ENCODE assay signal across 13 cellular contexts in the genomic region with DNA sequence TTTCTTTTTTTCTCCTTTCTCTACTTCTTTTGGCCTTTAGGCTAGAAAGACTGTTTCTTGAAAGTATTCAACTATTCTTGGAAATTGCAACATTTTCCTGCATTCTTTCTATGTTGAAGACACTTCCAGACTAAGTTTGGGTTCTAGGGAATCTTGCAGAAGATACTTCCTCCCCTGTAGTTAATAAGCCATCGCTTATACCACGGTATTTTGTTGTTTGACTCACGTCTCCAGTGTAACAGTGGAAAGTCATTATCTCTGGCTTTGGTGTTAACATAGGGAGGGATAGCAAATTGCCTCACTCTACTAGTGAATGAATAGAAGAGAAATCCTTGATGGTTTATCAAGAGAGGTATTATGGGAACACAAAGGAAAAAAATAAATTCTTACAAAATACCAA.
DNase-seq lines count a peak whose midpoint lies in the region; FAIRE-seq and TF ChIP-seq lines count a peak whose summit lies in the region.
"Had no signal": no experiment of that assay in that cellular context is flagged by ENCODE, and none has a peak within 500 bp of the region (broad histone marks: within the 10 kb centered on the region; RNA-seq: fewer than 3 reads in every experiment).

No MANE protein-coding gene starts in this region.

- peaks cover 63% of the 10 kb centered on the region for H3K4me1 Mint-ChIP-seq in HFFc6 (ENCODE audit: low read depth)

- FAIRE-seq in GM19239 (lab: Jason Lieb, UNC) = no peak
- FAIRE-seq: endothelial cell of umbilical vein had no signal

- intact Hi-C loops in tibial artery (cut with DNase I; ENCODE audit: low total_unique reads) = no loop called here

- DNase-seq in HFFc6 (peak; percentile 33), tibial artery (no peak), NCI-H1105 (lab: John Stamatoyannopoulos, UW) (no peak), GM19239 (ENCODE audit: insufficient read length, low spot score) (no peak)
- DNase-seq in NK-92 treated with Interleukin-12 subunit alpha and Interleukin-12 subunit beta, amount 100 ng/mL, for 24 hours (lab: John Stamatoyannopoulos, UW) = no peak
- DNase-seq: activated CD4-positive, CD25-positive, alpha-beta regulatory T cell; activated naive CD4-positive, alpha-beta T cell treated with Interleukin-2 at 50 U/mL for 16 hours; T-helper 1 cell had no signal

- H3K36me3 ChIP-seq in endocrine pancreas (ENCODE audit: control insufficient read depth, insufficient read depth, low read length) (no peaks in the 10 kb centered on the region), mesodermal cell (ENCODE audit: control insufficient read depth, insufficient read depth, low read length) (no peaks in the 10 kb centered on the region), tibial artery (no peaks in the 10 kb centered on the region)
- H3K36me3 ChIP-seq: thoracic aorta had no signal

- no peaks in the 10 kb centered on the region for H3K9me3 ChIP-seq in endocrine pancreas (ENCODE audit: control insufficient read depth, low read length)
- H3K9me3 ChIP-seq in mesodermal cell (ENCODE audit: control insufficient read depth, low read length) = no peaks in the 10 kb centered on the region
- H3K9me3 ChIP-seq in tibial artery = no peaks in the 10 kb centered on the region
- H3K9me3 ChIP-seq: thoracic aorta had no signal

- H3K4me3 Mint-ChIP-seq in HFFc6 = peak overlapping the region; percentile 81
- H3K4me3 Mint-ChIP-seq: neural crest cell had no signal

- TF ChIP-seq CTCF in HFFc6 (IDR thresholded peaks at IDR 0.05) = no peak
- TF ChIP-seq CTCF in tibial artery (IDR thresholded peaks at IDR 0.05) = no peak

- H3K4me1 ChIP-seq in endocrine pancreas (ENCODE audit: control insufficient read depth, insufficient read depth, low read length) (peaks cover 8% of the 10 kb centered on the region), mesodermal cell (ENCODE audit: control insufficient read depth, insufficient read depth, low read length, poor library complexity, severe bottlenecking) (peaks cover 24% of the 10 kb centered on the region), tibial artery (peaks cover 0 to 48% (median 14%) of the 10 kb centered on the region in 4 donors)

- H3K27ac ChIP-seq in mesodermal cell (ENCODE audit: low read depth, low read length, severe bottlenecking) (peak overlapping the region; percentile 68), tibial artery (peak overlapping the region; percentile 55 to 56)

- WGBS in mesodermal cell (ENCODE audit: insufficient coverage in 2 of 2), 2 experiments = no CpG with 5 or more reads among the region's 3 CpGs

- H3K27me3 ChIP-seq in endocrine pancreas (ENCODE audit: control insufficient read depth, insufficient read depth, low read length) (no peaks in the 10 kb centered on the region), tibial artery (no peaks in the 10 kb centered on the region)

- no peaks in the 10 kb centered on the region for H3K9me3 Mint-ChIP-seq in HFFc6
- H3K9me3 Mint-ChIP-seq: neural crest cell had no signal

- H3K9ac ChIP-seq in endocrine pancreas (ENCODE audit: control insufficient read depth, insufficient read depth, low read length) = no peak overlapping the region

- peaks cover 14% of the 10 kb centered on the region for H3K36me3 Mint-ChIP-seq in HFFc6 (ENCODE audit: low read depth)

- H3K27me3 Mint-ChIP-seq in HFFc6 (ENCODE audit: insufficient read depth) = no peaks in the 10 kb centered on the region

- peak overlapping the region; percentile 99 for H3K27ac Mint-ChIP-seq in HFFc6

- H3K4me3 ChIP-seq in endocrine pancreas (ENCODE audit: control insufficient read depth, insufficient read depth, low read length) (peak overlapping the region; percentile 49), mesodermal cell (ENCODE audit: extremely low read depth, insufficient read depth, low read length, poor library complexity, severe bottlenecking) (no peak overlapping the region), tibial artery (no peak overlapping the region)
- H3K4me3 ChIP-seq: thoracic aorta had no signal
